In the genomic region with DNA sequence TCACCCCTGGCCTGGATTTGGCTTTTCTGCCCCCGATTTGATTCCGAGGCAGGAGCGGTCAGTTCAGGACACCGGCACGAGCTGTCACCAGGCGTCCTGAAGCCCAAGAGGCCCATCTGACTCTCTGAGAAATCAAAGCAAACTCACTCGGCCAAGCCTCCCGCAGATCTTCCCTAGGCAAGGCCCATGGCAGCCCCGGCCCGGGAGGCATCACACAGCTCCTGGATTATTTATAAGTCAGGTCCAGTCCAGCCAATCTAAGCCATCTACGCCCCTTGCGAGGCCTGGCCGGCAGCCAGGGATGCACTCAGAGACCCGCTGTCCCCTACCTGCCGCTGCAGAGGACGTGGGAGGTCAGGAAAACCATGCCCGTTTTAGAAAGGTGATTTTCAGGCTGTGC, we compare ENCODE assay signal across 17 cellular contexts.
DNase-seq lines count a peak whose midpoint lies in the region; ATAC-seq and TF ChIP-seq lines count a peak whose summit lies in the region.
"Had no signal": no experiment of that assay in that cellular context is flagged by ENCODE, and none has a peak within 500 bp of the region (broad histone marks: within the 10 kb centered on the region; RNA-seq: fewer than 3 reads in every experiment).

No MANE protein-coding gene starts in this region.

- CTCF ChIA-PET in activated CD4-positive, alpha-beta T cell treated with anti-CD3 and anti-CD28 coated beads, Interleukin-2, amount 10 ng/mL, durations not matched to agents 7 days and 5 days (lab: Charles Lee): no interaction called here

- H3K27ac Mint-ChIP-seq in activated CD4-positive, alpha-beta T cell treated with anti-CD3 and anti-CD28 coated beads, Interleukin-2, amount 10 ng/mL, durations not matched to agents 24 days and 14 days: no peak overlapping the region
- no peak overlapping the region for H3K27ac Mint-ChIP-seq in activated CD4-positive, alpha-beta T cell treated with anti-CD3 and anti-CD28 coated beads, Interleukin-2, amount 10 ng/mL, durations not matched to agents 7 days and 5 days
- H3K27ac Mint-ChIP-seq: B cell; CD4-positive, alpha-beta T cell had no signal

- H3K4me1 ChIP-seq in RWPE2 (ENCODE audit: insufficient read depth, poor library complexity, severe bottlenecking): no peaks in the 10 kb centered on the region

- no peak for TF ChIP-seq CTCF in RWPE2 (IDR thresholded peaks at IDR 0.05; ENCODE audit: poor library complexity, severe bottlenecking)

- intact Hi-C loops in activated CD4-positive, alpha-beta T cell treated with anti-CD3 and anti-CD28 coated beads, Interleukin-2, amount 10 ng/mL, durations not matched to agents 24 days and 14 days (cut with micrococcal nuclease): no loop called here
- intact Hi-C loops in posterior vena cava (cut with DNase I): no loop called here

- no peak overlapping the region for H3K4me3 Mint-ChIP-seq in activated CD4-positive, alpha-beta T cell treated with anti-CD3 and anti-CD28 coated beads, Interleukin-2, amount 10 ng/mL, durations not matched to agents 24 days and 14 days
- H3K4me3 Mint-ChIP-seq in activated CD4-positive, alpha-beta T cell treated with anti-CD3 and anti-CD28 coated beads, Interleukin-2, amount 10 ng/mL, durations not matched to agents 7 days and 5 days: no peak overlapping the region
- H3K4me3 Mint-ChIP-seq: B cell; CD4-positive, alpha-beta T cell had no signal

- H3K4me1 Mint-ChIP-seq in activated CD4-positive, alpha-beta T cell treated with anti-CD3 and anti-CD28 coated beads, Interleukin-2, amount 10 ng/mL, durations not matched to agents 24 days and 14 days: no peaks in the 10 kb centered on the region
- peaks cover 4% of the 10 kb centered on the region for H3K4me1 Mint-ChIP-seq in activated CD4-positive, alpha-beta T cell treated with anti-CD3 and anti-CD28 coated beads, Interleukin-2, amount 10 ng/mL, durations not matched to agents 7 days and 5 days
- H3K4me1 Mint-ChIP-seq: B cell had no signal

- H3K36me3 Mint-ChIP-seq in activated CD4-positive, alpha-beta T cell treated with anti-CD3 and anti-CD28 coated beads, Interleukin-2, amount 10 ng/mL, durations not matched to agents 24 days and 14 days (ENCODE audit: low read depth): no peaks in the 10 kb centered on the region
- H3K36me3 Mint-ChIP-seq in activated CD4-positive, alpha-beta T cell treated with anti-CD3 and anti-CD28 coated beads, Interleukin-2, amount 10 ng/mL, durations not matched to agents 7 days and 5 days (ENCODE audit: low read depth): no peaks in the 10 kb centered on the region

- H3K27me3 ChIP-seq in RWPE2 (ENCODE audit: insufficient read depth, poor library complexity, severe bottlenecking): no peaks in the 10 kb centered on the region

- ATAC-seq in RWPE2 (ENCODE audit: low read depth) (no peak), HG02610 (IDR thresholded peaks at IDR 0.05; ENCODE audit: unreplicated experiment) (no peak)

- no peaks in the 10 kb centered on the region for H3K9me3 Mint-ChIP-seq in activated CD4-positive, alpha-beta T cell treated with anti-CD3 and anti-CD28 coated beads, Interleukin-2, amount 10 ng/mL, durations not matched to agents 24 days and 14 days
- no peaks in the 10 kb centered on the region for H3K9me3 Mint-ChIP-seq in activated CD4-positive, alpha-beta T cell treated with anti-CD3 and anti-CD28 coated beads, Interleukin-2, amount 10 ng/mL, durations not matched to agents 7 days and 5 days
- H3K9me3 Mint-ChIP-seq: CD4-positive, alpha-beta T cell had no signal

- H3K27me3 Mint-ChIP-seq in activated CD4-positive, alpha-beta T cell treated with anti-CD3 and anti-CD28 coated beads, Interleukin-2, amount 10 ng/mL, durations not matched to agents 24 days and 14 days: no peaks in the 10 kb centered on the region
- peaks cover 3% of the 10 kb centered on the region for H3K27me3 Mint-ChIP-seq in activated CD4-positive, alpha-beta T cell treated with anti-CD3 and anti-CD28 coated beads, Interleukin-2, amount 10 ng/mL, durations not matched to agents 7 days and 5 days

- H3K36me3 ChIP-seq in RWPE2 (ENCODE audit: low read depth): no peaks in the 10 kb centered on the region

- no peaks in the 10 kb centered on the region for H3K9me3 ChIP-seq in RWPE2 (ENCODE audit: severe bottlenecking)

- POLR2A ChIA-PET in activated CD4-positive, alpha-beta T cell treated with anti-CD3 and anti-CD28 coated beads, Interleukin-2, amount 10 ng/mL, durations not matched to agents 7 days and 5 days (lab: Charles Lee): no interaction called here

- DNase-seq in activated CD4-positive, alpha-beta T cell treated with anti-CD3 and anti-CD28 coated beads, Interleukin-2, amount 10 ng/mL, durations not matched to agents 24 days and 14 days: peak; percentile 37
- DNase-seq in activated CD4-positive, alpha-beta T cell treated with anti-CD3 and anti-CD28 coated beads, Interleukin-2, amount 10 ng/mL, durations not matched to agents 7 days and 5 days: no peak
- DNase-seq in RWPE2 (ENCODE audit: low spot score) (peak; percentile 48), posterior vena cava (ENCODE audit: low spot score) (peak; percentile 73), NCI-H226 (no peak), AML-193 (lab: John Stamatoyannopoulos, UW) (no peak), kidney tubule cell (ENCODE audit: low spot score) (no peak)
- DNase-seq: 8988T; C1 segment of cervical spinal cord; CD4-positive, alpha-beta T cell; DMS153; DMS79 treated with DMSO at 0.1 percent for 48 hours; EL; HCEC 1CT had no signal

- H3K4me3 ChIP-seq in RWPE2 (ENCODE audit: severe bottlenecking): no peak overlapping the region

- no peak overlapping the region for H3K27ac ChIP-seq in RWPE2 (ENCODE audit: poor library complexity, severe bottlenecking)
- H3K27ac ChIP-seq: HL-60 had no signal

Comparison
In these comparisons a context has a peak if more than half of its experiments do, and no peak if none do; other contexts are left out.
1. DNase-seq: peak in activated CD4-positive, alpha-beta T cell treated with anti-CD3 and anti-CD28 coated beads, Interleukin-2, amount 10 ng/mL, durations not matched to agents 24 days and 14 days (single experiment), RWPE2 (single experiment) and posterior vena cava (single experiment); none in activated CD4-positive, alpha-beta T cell treated with anti-CD3 and anti-CD28 coated beads, Interleukin-2, amount 10 ng/mL, durations not matched to agents 7 days and 5 days (single experiment), NCI-H226 (single experiment), AML-193 (0 of 2) and kidney tubule cell (single experiment).